In the genomic region with DNA sequence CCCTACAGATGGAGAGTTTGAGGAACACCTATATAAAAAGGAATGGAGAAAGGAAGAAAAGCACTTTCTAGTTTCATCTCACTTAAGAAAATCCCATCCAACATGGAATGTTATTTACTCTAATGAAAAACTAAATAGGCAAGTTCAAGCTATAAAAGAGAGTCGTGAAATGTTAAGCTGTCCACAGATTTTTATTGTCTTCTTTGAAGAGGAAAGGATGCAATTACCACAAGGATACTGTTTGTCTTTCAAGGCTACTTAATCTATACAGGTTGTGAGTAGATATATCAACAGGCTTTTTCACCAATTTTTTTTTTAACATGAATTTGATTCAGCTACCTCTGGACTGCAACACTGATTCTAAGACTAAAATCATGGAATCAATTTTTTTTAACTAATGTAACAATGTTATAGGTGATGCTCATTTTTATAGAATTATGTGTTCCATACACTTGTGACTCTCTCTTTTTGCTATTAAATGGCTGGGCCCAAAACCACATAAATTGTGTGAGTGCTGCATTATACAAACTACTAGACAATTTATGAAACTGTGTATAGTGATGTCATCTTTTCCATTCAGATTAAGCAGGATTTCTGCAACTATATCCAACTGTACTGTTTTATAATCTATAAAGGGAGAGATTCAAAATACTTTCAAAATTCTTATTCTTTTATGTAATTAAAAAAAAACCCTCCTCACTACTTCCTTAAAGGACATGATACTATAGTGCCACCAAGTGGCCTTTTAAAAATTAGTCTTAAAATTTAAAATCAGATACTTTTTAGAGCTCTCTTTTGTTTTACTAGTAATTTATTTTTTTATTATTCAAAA, we compare ENCODE assay signal across 10 cellular contexts. TPM values are rescaled to one million over a fixed set of nuclear protein-coding genes. Genes with fewer than 3 reads are reported as not detected.
DNase-seq lines count a peak whose midpoint lies in the region; ATAC-seq and TF ChIP-seq lines count a peak whose summit lies in the region.
"Had no signal": no experiment of that assay in that cellular context is flagged by ENCODE, and none has a peak within 500 bp of the region (broad histone marks: within the 10 kb centered on the region; RNA-seq: fewer than 3 reads in every experiment).

No MANE protein-coding gene starts in this region.

- no peak overlapping the region for H3K27ac ChIP-seq in upper lobe of left lung
- H3K27ac ChIP-seq: SJSA1 had no signal

- peaks cover 0 to 2% (median 0%) of the 10 kb centered on the region in 4 donors for H3K4me1 ChIP-seq in upper lobe of left lung

- POLR2A ChIA-PET in activated CD8-positive, alpha-beta T cell treated with anti-CD3 and anti-CD28 coated beads for 36 hours (lab: Charles Lee): interaction anchor here (0.7 to 1.8 kb wide), 2 partner anchors 283 to 334 kb away, joined by 3 to 6 read pairs; a partner anchor contains a TSS

- H3K9me3 ChIP-seq in upper lobe of left lung: no peaks in the 10 kb centered on the region
- H3K9me3 ChIP-seq: SJSA1 had no signal

- H3K27me3 Mint-ChIP-seq in activated CD8-positive, alpha-beta T cell treated with anti-CD3 and anti-CD28 coated beads for 36 hours: no peaks in the 10 kb centered on the region
- H3K27me3 Mint-ChIP-seq in immature natural killer cell (ENCODE audit: low read depth in 3 of 3): peaks cover 0 to 1% (median 0%) of the 10 kb centered on the region in 3 donors
- no peaks in the 10 kb centered on the region for H3K27me3 Mint-ChIP-seq in activated naive CD4-positive, alpha-beta T cell treated with anti-CD3 and anti-CD28 coated beads for 36 hours (ENCODE audit: low read depth)

- H3K4me3 ChIP-seq in GM06990 (replicated peaks; ENCODE audit: low read depth, low read length) (no peak overlapping the region), upper lobe of left lung (no peak overlapping the region)
- H3K4me3 ChIP-seq: SJSA1, skin epidermis had no signal

- H3K27ac Mint-ChIP-seq in activated CD8-positive, alpha-beta T cell treated with anti-CD3 and anti-CD28 coated beads for 36 hours: no peak overlapping the region
- no peak overlapping the region for H3K27ac Mint-ChIP-seq in immature natural killer cell
- H3K27ac Mint-ChIP-seq in activated naive CD4-positive, alpha-beta T cell treated with anti-CD3 and anti-CD28 coated beads for 36 hours: no peak overlapping the region

- CTCF ChIA-PET in activated CD8-positive, alpha-beta T cell treated with anti-CD3 and anti-CD28 coated beads for 36 hours (lab: Charles Lee): interaction anchor here (0.6 to 7.6 kb wide), 53 partner anchors 8 to 473 kb away, joined by 3 to 81 read pairs (median 4); a partner anchor contains a TSS
- CTCF ChIA-PET in activated naive CD4-positive, alpha-beta T cell treated with anti-CD3 and anti-CD28 coated beads for 36 hours (lab: Charles Lee): interaction anchor here (0.5 to 6.6 kb wide), 54 partner anchors 10 to 506 kb away, joined by 3 to 95 read pairs (median 5); a partner anchor contains a TSS

- peak; percentile 25 for TF ChIP-seq CTCF in GM06990 (IDR thresholded peaks at IDR 0.05; ENCODE audit: insufficient read depth, low read length, poor library complexity, severe bottlenecking)
- TF ChIP-seq CTCF in activated CD8-positive, alpha-beta T cell treated with anti-CD3 and anti-CD28 coated beads for 36 hours (IDR thresholded peaks at IDR 0.05): peak; percentile 69
- TF ChIP-seq CTCF in upper lobe of left lung (IDR thresholded peaks at IDR 0.05): peak in 5 of 6 experiments; percentile 11 to 30 (median 22)

- TF ChIP-seq POLR2A in upper lobe of left lung (IDR thresholded peaks at IDR 0.05): no peak

- no peak for TF ChIP-seq EP300 in upper lobe of left lung (IDR thresholded peaks at IDR 0.05)

- ATAC-seq in activated CD8-positive, alpha-beta T cell treated with anti-CD3 and anti-CD28 coated beads for 36 hours: no peak
- ATAC-seq in upper lobe of left lung (ENCODE audit: low FRiP score in 2 of 2): peak in 1 of 2 donors; percentile 65
- ATAC-seq in HG03025 (IDR thresholded peaks at IDR 0.05; ENCODE audit: low FRiP score, unreplicated experiment): no peak

- peaks cover 9% of the 10 kb centered on the region for H3K4me1 Mint-ChIP-seq in activated CD8-positive, alpha-beta T cell treated with anti-CD3 and anti-CD28 coated beads for 36 hours (ENCODE audit: low read depth)
- no peaks in the 10 kb centered on the region for H3K4me1 Mint-ChIP-seq in immature natural killer cell
- H3K4me1 Mint-ChIP-seq in activated naive CD4-positive, alpha-beta T cell treated with anti-CD3 and anti-CD28 coated beads for 36 hours (ENCODE audit: low read depth): no peaks in the 10 kb centered on the region

- DNase-seq in GM06990 (ENCODE audit: extremely low read depth, insufficient read length) (no peak), NCI-H1694 treated with DMSO at 0.1 percent for 48 hours (lab: John Stamatoyannopoulos, UW) (peak; percentile 61), immature natural killer cell (peak; percentile 10 to 29 (median 22)), upper lobe of left lung (no peak), head of caudate nucleus (no peak)
- DNase-seq in activated CD8-positive, alpha-beta T cell treated with anti-CD3 and anti-CD28 coated beads for 36 hours: no peak
- DNase-seq in activated naive CD4-positive, alpha-beta T cell treated with anti-CD3 and anti-CD28 coated beads for 36 hours: no peak

- H3K4me3 Mint-ChIP-seq in activated CD8-positive, alpha-beta T cell treated with anti-CD3 and anti-CD28 coated beads for 36 hours: no peak overlapping the region
- no peak overlapping the region for H3K4me3 Mint-ChIP-seq in immature natural killer cell
- H3K4me3 Mint-ChIP-seq in activated naive CD4-positive, alpha-beta T cell treated with anti-CD3 and anti-CD28 coated beads for 36 hours: no peak overlapping the region

- H3K36me3 Mint-ChIP-seq in activated CD8-positive, alpha-beta T cell treated with anti-CD3 and anti-CD28 coated beads for 36 hours (ENCODE audit: low read depth): peaks cover 14% of the 10 kb centered on the region
- H3K36me3 Mint-ChIP-seq in immature natural killer cell: peaks cover 0 to 26% (median 5%) of the 10 kb centered on the region in 3 donors
- peaks cover 10% of the 10 kb centered on the region for H3K36me3 Mint-ChIP-seq in activated naive CD4-positive, alpha-beta T cell treated with anti-CD3 and anti-CD28 coated beads for 36 hours (ENCODE audit: low read depth)

- H3K36me3 ChIP-seq in GM06990 (ENCODE audit: control insufficient read depth, insufficient read depth, low read length): peaks cover 3% of the 10 kb centered on the region
- peaks cover 7 to 47% (median 11%) of the 10 kb centered on the region in 4 donors for H3K36me3 ChIP-seq in upper lobe of left lung

- WGBS in upper lobe of left lung, 2 donors: 94 to 96% methylated on average over 1 of the region's 1 CpG

- no peaks in the 10 kb centered on the region for H3K9me3 Mint-ChIP-seq in activated CD8-positive, alpha-beta T cell treated with anti-CD3 and anti-CD28 coated beads for 36 hours
- H3K9me3 Mint-ChIP-seq in immature natural killer cell: peaks cover 0 to 2% (median 0%) of the 10 kb centered on the region in 6 donors
- no peaks in the 10 kb centered on the region for H3K9me3 Mint-ChIP-seq in activated naive CD4-positive, alpha-beta T cell treated with anti-CD3 and anti-CD28 coated beads for 36 hours

- no peaks in the 10 kb centered on the region for H3K27me3 ChIP-seq in GM06990 (replicated peaks; ENCODE audit: control insufficient read depth, insufficient read depth, low read length)
- no peaks in the 10 kb centered on the region for H3K27me3 ChIP-seq in upper lobe of left lung
- H3K27me3 ChIP-seq: SJSA1 had no signal

- intact Hi-C loops in activated CD8-positive, alpha-beta T cell treated with anti-CD3 and anti-CD28 coated beads for 36 hours (cut with micrococcal nuclease): loop anchor here (1.0 to 10.0 kb wide), 2 partner anchors 161 to 291 kb away; no protein-coding TSS in a partner anchor
- intact Hi-C loops in activated naive CD4-positive, alpha-beta T cell treated with anti-CD3 and anti-CD28 coated beads for 36 hours (cut with micrococcal nuclease): loop anchor here (1.0 to 2.0 kb wide), 8 partner anchors 61 to 453 kb away; a partner anchor contains a TSS
- intact Hi-C loops in head of caudate nucleus (cut with DNase I): loop anchor here (10.0 kb wide), 1 partner anchor 291 kb away; a partner anchor contains a TSS

RNA-seq across cellular contexts. Expression of a gene that starts 26.7 kb away (rescaled TPM):
- total RNA-seq in activated CD8-positive, alpha-beta T cell treated with anti-CD3 and anti-CD28 coated beads for 36 hours: 1 to 10 TPM; 7.5 to 9.7 TPM
- polyA plus RNA-seq in immature natural killer cell: not detected
- 1 to 10 TPM; 2.1 to 7.5 (median 3.1) TPM for total RNA-seq in upper lobe of left lung
- 1 to 10 TPM; 7.9 to 9.2 TPM for total RNA-seq in activated naive CD4-positive, alpha-beta T cell treated with anti-CD3 and anti-CD28 coated beads for 36 hours

Comparison
In these comparisons a context has a peak if more than half of its experiments do, and no peak if none do; other contexts are left out.
1. DNase-seq: peak in NCI-H1694 treated with DMSO at 0.1 percent for 48 hours (single experiment) and immature natural killer cell (3 of 3); none in GM06990 (single experiment), activated CD8-positive, alpha-beta T cell treated with anti-CD3 and anti-CD28 coated beads for 36 hours (single experiment), upper lobe of left lung (0 of 2), activated naive CD4-positive, alpha-beta T cell treated with anti-CD3 and anti-CD28 coated beads for 36 hours (single experiment) and head of caudate nucleus (0 of 42).
2. Peak in every context shown above with its lines, with median percentiles within 50 percentile points of each other: CTCF ChIP-seq.